In the genomic region with DNA sequence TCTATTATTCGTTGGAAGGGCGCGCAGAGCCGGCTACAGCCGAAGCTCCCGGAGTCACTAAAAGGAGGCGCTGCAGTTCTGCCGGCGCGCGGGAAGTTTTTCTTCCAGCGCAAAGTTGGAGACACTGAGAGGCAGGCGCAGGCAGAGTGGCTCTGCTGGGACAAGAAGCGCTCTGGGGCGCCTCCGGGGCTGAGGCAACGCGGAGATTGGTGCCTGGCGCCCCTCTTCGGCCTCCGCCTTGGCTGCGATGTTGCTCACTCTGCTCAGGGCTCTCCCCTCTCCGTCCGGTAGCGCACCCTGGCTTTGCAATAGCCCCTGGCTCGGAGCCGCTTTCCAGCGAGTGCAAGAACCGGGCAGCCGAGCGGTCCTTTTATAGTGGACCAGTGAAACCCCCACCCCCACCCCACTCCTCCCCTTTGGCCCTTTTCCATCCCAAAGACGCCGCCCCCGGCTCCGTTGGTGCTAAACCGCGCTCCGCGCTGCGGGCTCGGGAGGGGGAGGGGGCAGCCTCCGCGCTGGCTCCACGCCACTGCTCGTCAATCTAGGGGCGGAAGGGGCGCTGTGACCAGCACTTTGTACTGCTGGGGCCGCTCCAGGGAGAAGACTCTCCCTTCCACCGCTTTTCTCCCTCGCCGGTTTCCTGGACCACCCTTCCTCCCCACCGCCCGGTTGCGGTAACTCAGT, we compare ENCODE assay signal across 8 cellular contexts. TPM values are rescaled to one million over a fixed set of nuclear protein-coding genes. Genes with fewer than 3 reads are reported as not detected.
DNase-seq lines count a peak whose midpoint lies in the region; ATAC-seq and TF ChIP-seq lines count a peak whose summit lies in the region.

A gene (minus strand): TSS at position 344 of the 684 bp plus-strand sequence. CDS start 455 bp downstream, outside the sequence.

- TF ChIP-seq CTCF in smooth muscle cell (IDR thresholded peaks at IDR 0.05; ENCODE audit: borderline replicate concordance, insufficient read depth, poor library complexity, severe bottlenecking) (peak; percentile 8), PC-9 (conservative IDR thresholded peaks at IDR 0.05) (no peak)

- H3K9me3 ChIP-seq in SK-N-MC (ENCODE audit: low read depth, low read length): no peaks in the 10 kb centered on the region
- no peaks in the 10 kb centered on the region for H3K9me3 ChIP-seq in smooth muscle cell (replicated peaks; ENCODE audit: low read depth)
- H3K9me3 ChIP-seq in PC-9 (ENCODE audit: insufficient read depth, low read depth): no peaks in the 10 kb centered on the region

- no peaks in the 10 kb centered on the region for H3K27me3 ChIP-seq in layer of hippocampus (ENCODE audit: control insufficient read depth, insufficient read depth, low read length)
- no peaks in the 10 kb centered on the region for H3K27me3 ChIP-seq in smooth muscle cell (ENCODE audit: low read depth)
- H3K27me3 ChIP-seq in PC-9 (ENCODE audit: insufficient read depth, low read depth): no peaks in the 10 kb centered on the region

- BruUV-seq in PC-9 (replicated peaks; lab: Mats Ljungman, UMichigan): no TSS peak

- H3K9ac ChIP-seq in SK-N-MC (ENCODE audit: insufficient read length): peak within 1 kb of the TSS; percentile 88
- peak within 1 kb of the TSS; percentile 85 for H3K9ac ChIP-seq in smooth muscle cell (ENCODE audit: low read depth)

- H3K79me2 ChIP-seq in smooth muscle cell (ENCODE audit: low read depth): peaks cover 26% of the 10 kb centered on the region
- no peaks in the 10 kb centered on the region for H3K79me2 ChIP-seq in PC-9 (ENCODE audit: low read depth)

- intact Hi-C loops in PC-9 (cut with micrococcal nuclease; ENCODE audit: unreplicated experiment): no loop called here

- no peaks in the 10 kb centered on the region for H3K9me2 ChIP-seq in PC-9 (ENCODE audit: insufficient read depth)

- H3K27ac ChIP-seq in SK-N-MC: no peak within 1 kb of the TSS
- peak within 1 kb of the TSS; percentile 95 for H3K27ac ChIP-seq in layer of hippocampus (ENCODE audit: low read depth, low read length)
- H3K27ac ChIP-seq in smooth muscle cell (ENCODE audit: low read depth): peak within 1 kb of the TSS; percentile 90
- H3K27ac ChIP-seq in PC-9: no peak within 1 kb of the TSS

- CTCF ChIA-PET in PC-9 (lab: Charles Lee): no interaction called here

- H3F3A ChIP-seq in smooth muscle cell (ENCODE audit: low read depth) (peaks cover 47% of the 10 kb centered on the region), PC-9 (ENCODE audit: insufficient read depth, low read depth) (no peaks in the 10 kb centered on the region)

- peak; percentile 51 for DNase-seq in A172 (ENCODE audit: low spot score)
- peak; percentile 86 for DNase-seq in GOT3 (lab: John Stamatoyannopoulos, UW)
- no peak for DNase-seq in SK-N-MC (ENCODE audit: low read depth, low spot score)
- peak in 1 of 2 donors; percentile 61 for DNase-seq in dermis microvascular lymphatic vessel endothelial cell (ENCODE audit: low read depth in 2 of 2)
- DNase-seq in smooth muscle cell (lab: John Stamatoyannopoulos, UW; ENCODE audit: unreplicated experiment): peak; percentile 97
- DNase-seq in PC-9: no peak

- ATAC-seq in HG02970 (IDR thresholded peaks at IDR 0.05; ENCODE audit: low FRiP score, unreplicated experiment): no peak

- peak within 1 kb of the TSS; percentile 92 for H3K4me3 ChIP-seq in SK-N-MC
- peak within 1 kb of the TSS; percentile 87 for H3K4me3 ChIP-seq in smooth muscle cell
- H3K4me3 ChIP-seq in PC-9: no peak within 1 kb of the TSS

- H2AFZ ChIP-seq in smooth muscle cell (ENCODE audit: low read depth) (peak within 1 kb of the TSS; percentile 83), PC-9 (no peak within 1 kb of the TSS)

- peaks cover 8% of the 10 kb centered on the region for H3K4me1 ChIP-seq in smooth muscle cell (ENCODE audit: low read depth)
- H3K4me1 ChIP-seq in PC-9 (replicated peaks; ENCODE audit: insufficient read depth): 0 out of 2 replicates have a peak, but pooled peaks cover 3% of the 10 kb centered on the region

- H4K20me1 ChIP-seq in smooth muscle cell (ENCODE audit: low read depth) (peaks cover 49% of the 10 kb centered on the region), PC-9 (ENCODE audit: insufficient read depth) (no peaks in the 10 kb centered on the region)

- POLR2A ChIA-PET in PC-9 (lab: Charles Lee; ENCODE audit: unreplicated experiment): no interaction called here

- under 1% methylated on average over 30 of the region's 54 CpGs for WGBS in smooth muscle cell (ENCODE audit: low lambda C conversion rate)

- peaks cover 22% of the 10 kb centered on the region for H3K36me3 ChIP-seq in SK-N-MC (ENCODE audit: insufficient read depth, low read length)
- H3K36me3 ChIP-seq in smooth muscle cell (ENCODE audit: low read depth): peaks cover 8% of the 10 kb centered on the region
- no peaks in the 10 kb centered on the region for H3K36me3 ChIP-seq in PC-9 (ENCODE audit: low read depth)

- H3K4me2 ChIP-seq in smooth muscle cell (peak within 1 kb of the TSS; percentile 98), PC-9 (no peak within 1 kb of the TSS)

RNA-seq across cellular contexts. Expression of the gene that starts here (rescaled TPM):
- 3.7 and 7.7 TPM in 2 replicates for total RNA-seq in A172 (2014; rRNA removed; shearing (Covaris generic))
- total RNA-seq in dermis microvascular lymphatic vessel endothelial cell: 7.5 and 10.1 TPM in 2 replicates
- total RNA-seq in smooth muscle cell: 181 and 253 TPM in 2 replicates
- polyA plus RNA-seq in smooth muscle cell: 220 and 264 TPM in 2 replicates
- total RNA-seq in PC-9 (2021): 0.26 and 0.30 TPM in 2 replicates

Comparison
In these comparisons a context has a peak if more than half of its experiments do, and no peak if none do; other contexts are left out.
1. RNA of the gene that starts here (total RNA-seq): 181 to 253 TPM in smooth muscle cell; 7.5 to 10.1 TPM in dermis microvascular lymphatic vessel endothelial cell, 3.7 to 7.7 TPM in A172 and 0.26 to 0.30 TPM in PC-9; every median in the first group is over 10 times any median in the second.
2. DNase-seq: peak in A172 (single experiment), GOT3 (single experiment) and smooth muscle cell (single experiment); none in SK-N-MC (single experiment) and PC-9 (0 of 2).
3. H3K27ac ChIP-seq: peak in layer of hippocampus (single experiment) and smooth muscle cell (single experiment); none in SK-N-MC (single experiment) and PC-9 (single experiment).